ENCODE assay signal across 21 cellular contexts in the genomic region with DNA sequence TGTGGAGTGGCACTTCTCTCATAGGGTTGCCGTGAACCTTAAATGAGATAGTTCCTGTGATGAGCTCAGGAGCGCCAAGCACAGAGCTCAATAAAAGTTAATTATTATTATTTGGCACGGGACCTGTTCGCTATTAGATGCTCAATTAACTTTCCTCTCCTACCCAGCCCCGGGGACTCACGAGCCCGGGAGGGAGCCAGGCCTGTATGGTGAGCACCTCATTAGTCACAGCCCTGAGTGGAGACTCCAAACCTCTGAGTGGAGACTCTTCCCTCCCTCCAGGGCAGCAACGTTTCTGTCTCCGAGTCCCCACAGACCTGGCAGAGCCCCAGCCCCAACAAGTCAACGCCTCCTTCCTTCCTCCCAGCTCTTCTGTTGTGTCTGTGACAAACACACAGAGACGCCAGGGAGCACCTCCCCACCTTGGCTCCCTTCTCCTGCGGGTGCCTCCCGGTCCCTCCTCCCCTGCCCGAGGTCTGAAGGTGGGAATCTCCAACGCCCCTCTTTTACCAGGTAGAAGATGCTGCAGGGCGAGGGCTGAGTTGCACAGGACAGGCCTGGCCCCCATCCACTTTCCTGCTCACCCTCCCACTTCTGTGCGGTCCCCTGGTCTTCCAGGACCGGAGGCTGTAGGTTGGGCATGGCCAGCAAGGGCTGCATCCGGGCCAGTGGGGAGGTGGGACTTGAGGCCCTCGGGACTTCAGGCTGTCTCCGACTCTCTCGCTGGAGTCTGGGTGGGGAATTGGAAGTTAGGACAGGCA. TPM values are rescaled to one million over a fixed set of nuclear protein-coding genes. Genes with fewer than 3 reads are reported as not detected.
A peak's percentile ranks its signal among the peaks of the same experiment; 100 is the strongest.
DNase-seq lines count a peak whose midpoint lies in the region; ATAC-seq and FAIRE-seq lines count a peak whose summit lies in the region.
"Had no signal": no experiment of that assay in that cellular context is flagged by ENCODE, and none has a peak within 500 bp of the region (broad histone marks: within the 10 kb centered on the region; RNA-seq: fewer than 3 reads in every experiment).

No MANE protein-coding gene starts in this region.

- H3K36me3 Mint-ChIP-seq in central memory CD8-positive, alpha-beta T cell (ENCODE audit: insufficient read depth) = no peaks in the 10 kb centered on the region
- H3K36me3 Mint-ChIP-seq in activated naive CD8-positive, alpha-beta T cell treated with anti-CD3 and anti-CD28 coated beads for 36 hours = no peaks in the 10 kb centered on the region
- H3K36me3 Mint-ChIP-seq: activated naive CD4-positive, alpha-beta T cell treated with anti-CD3 and anti-CD28 coated beads, Interleukin-2, amount 50 U/mL, for 72 hours; brain; CD4-positive, CD25-positive, alpha-beta regulatory T cell; type B pancreatic cell had no signal

- H3K27me3 Mint-ChIP-seq in central memory CD8-positive, alpha-beta T cell = peaks cover 45% of the 10 kb centered on the region
- H3K27me3 Mint-ChIP-seq in activated naive CD8-positive, alpha-beta T cell treated with anti-CD3 and anti-CD28 coated beads for 36 hours = no peaks in the 10 kb centered on the region

- DNase-seq in activated effector memory CD4-positive, alpha-beta T cell treated with anti-CD3 and anti-CD28 coated beads, Interleukin-2, amount 50 U/mL, for 16 hours = peak; percentile 49
- DNase-seq in activated effector memory CD4-positive, alpha-beta T cell treated with Interleukin-2 at 50 U/mL for 16 hours = no peak
- DNase-seq in RCC 7860 (ENCODE audit: low spot score) (peak; percentile 69), C1 segment of cervical spinal cord (lab: John Stamatoyannopoulos, UW) (no peak), AG08395 (ENCODE audit: low spot score) (no peak)
- peak; percentile 7 to 10 for DNase-seq in central memory CD8-positive, alpha-beta T cell (ENCODE audit: low spot score in 2 of 2)
- peak; percentile 11 for DNase-seq in stimulated activated CD8-positive, alpha-beta memory T cell treated with anti-CD3 and anti-CD28 coated beads, Interleukin-4, amount 100 ng/mL, for 48 hours
- DNase-seq in activated naive CD8-positive, alpha-beta T cell treated with anti-CD3 and anti-CD28 coated beads for 36 hours = no peak
- DNase-seq: activated T-cell treated with anti-CD3 and anti-CD28 coated beads for 4 hours; CD4-positive, CD25-positive, alpha-beta regulatory T cell; NCI-H2029 treated with DMSO at 0.1 percent for 48 hours; NCI-H510A; occipital lobe; SJCRH30; stimulated activated CD4-positive, alpha-beta T cell treated with anti-CD3 and anti-CD28 coated beads, Interleukin-1b, Interleukin-23, amount 100 ng/mL, for 48 hours had no signal

- ATAC-seq in central memory CD8-positive, alpha-beta T cell (replicated peaks; ENCODE audit: extremely low read depth, poor library complexity, severe bottlenecking) = no peak
- ATAC-seq: activated naive CD4-positive, alpha-beta T cell treated with anti-CD3 and anti-CD28 coated beads, Interleukin-2, amount 50 U/mL, for 72 hours; gastroesophageal sphincter; right lobe of liver; stimulated activated naive CD8-positive, alpha-beta T cell treated with anti-CD3 and anti-CD28 coated beads, Interleukin-15, amount 100 ng/mL, for 72 hours had no signal

- no peak overlapping the region for H3K4me3 Mint-ChIP-seq in central memory CD8-positive, alpha-beta T cell
- H3K4me3 Mint-ChIP-seq in activated naive CD8-positive, alpha-beta T cell treated with anti-CD3 and anti-CD28 coated beads for 36 hours = no peak overlapping the region
- H3K4me3 Mint-ChIP-seq: brain; stimulated activated naive CD8-positive, alpha-beta T cell treated with anti-CD3 and anti-CD28 coated beads, Interleukin-15, amount 100 ng/mL, for 72 hours; type B pancreatic cell had no signal

- peaks cover 4% of the 10 kb centered on the region for H3K4me1 Mint-ChIP-seq in central memory CD8-positive, alpha-beta T cell
- peaks cover 8% of the 10 kb centered on the region for H3K4me1 Mint-ChIP-seq in activated naive CD8-positive, alpha-beta T cell treated with anti-CD3 and anti-CD28 coated beads for 36 hours

- peak overlapping the region; percentile 35 for H3K27ac Mint-ChIP-seq in central memory CD8-positive, alpha-beta T cell (ENCODE audit: low read depth)
- no peak overlapping the region for H3K27ac Mint-ChIP-seq in activated naive CD8-positive, alpha-beta T cell treated with anti-CD3 and anti-CD28 coated beads for 36 hours
- H3K27ac Mint-ChIP-seq: activated naive CD4-positive, alpha-beta T cell treated with anti-CD3 and anti-CD28 coated beads, Interleukin-2, amount 50 U/mL, for 72 hours; brain; CD4-positive, CD25-positive, alpha-beta regulatory T cell; type B pancreatic cell had no signal

- H3K9me3 Mint-ChIP-seq in central memory CD8-positive, alpha-beta T cell = no peaks in the 10 kb centered on the region
- no peaks in the 10 kb centered on the region for H3K9me3 Mint-ChIP-seq in activated naive CD8-positive, alpha-beta T cell treated with anti-CD3 and anti-CD28 coated beads for 36 hours
- H3K9me3 Mint-ChIP-seq: activated naive CD4-positive, alpha-beta T cell treated with anti-CD3 and anti-CD28 coated beads, Interleukin-2, amount 50 U/mL, for 72 hours; stimulated activated naive CD8-positive, alpha-beta T cell treated with anti-CD3 and anti-CD28 coated beads, Interleukin-15, amount 100 ng/mL, for 72 hours; type B pancreatic cell had no signal

- FAIRE-seq in RCC 7860 (lab: Jason Lieb, UNC) = peak; percentile 52

RNA-seq across cellular contexts. Expression of gene ODC1, which starts 52.7 kb away (rescaled TPM):
- total RNA-seq in activated naive CD8-positive, alpha-beta T cell treated with anti-CD3 and anti-CD28 coated beads for 36 hours = 100 to 1,000 TPM; 357 to 367 TPM

Comparison
In these comparisons a context has a peak if more than half of its experiments do, and no peak if none do; other contexts are left out.
1. DNase-seq: peak in activated effector memory CD4-positive, alpha-beta T cell treated with anti-CD3 and anti-CD28 coated beads, Interleukin-2, amount 50 U/mL, for 16 hours (single experiment), RCC 7860 (single experiment), central memory CD8-positive, alpha-beta T cell (2 of 2) and stimulated activated CD8-positive, alpha-beta memory T cell treated with anti-CD3 and anti-CD28 coated beads, Interleukin-4, amount 100 ng/mL, for 48 hours (single experiment); none in activated effector memory CD4-positive, alpha-beta T cell treated with Interleukin-2 at 50 U/mL for 16 hours (single experiment), C1 segment of cervical spinal cord (0 of 14), activated naive CD8-positive, alpha-beta T cell treated with anti-CD3 and anti-CD28 coated beads for 36 hours (single experiment) and AG08395 (single experiment).